ENCODE assay signal across 9 cellular contexts in genomic region chr6:135936606-135937005, GRCh38.
DNase-seq lines count a peak whose midpoint lies in the region; ATAC-seq, FAIRE-seq and TF ChIP-seq lines count a peak whose summit lies in the region.
"Had no signal": no experiment of that assay in that cellular context is flagged by ENCODE, and none has a peak within 500 bp of the region (broad histone marks: within the 10 kb centered on the region; RNA-seq: fewer than 3 reads in every experiment).

No MANE protein-coding gene starts in this region.

- TF ChIP-seq EP300 in tibial nerve (IDR thresholded peaks at IDR 0.05): no peak

- H3K27me3 ChIP-seq in tibial nerve (no peaks in the 10 kb centered on the region), spleen (replicated peaks in 1 of 7) (no peaks in the 10 kb centered on the region)
- H3K27me3 ChIP-seq: right lobe of liver had no signal

- H3K9me3 ChIP-seq in tibial nerve (no peaks in the 10 kb centered on the region), spleen (no peaks in the 10 kb centered on the region)
- H3K9me3 ChIP-seq: right lobe of liver had no signal

- H3K4me1 ChIP-seq in tibial nerve: peaks cover 0 to 31% (median 0%) of the 10 kb centered on the region in 4 donors
- no peaks in the 10 kb centered on the region for H3K4me1 ChIP-seq in spleen

- TF ChIP-seq CTCF in foreskin fibroblast (IDR thresholded peaks at IDR 0.05; ENCODE audit: low read depth, low read length): no peak
- TF ChIP-seq CTCF in tibial nerve (IDR thresholded peaks at IDR 0.05): no peak
- no peak for TF ChIP-seq CTCF in spleen (IDR thresholded peaks at IDR 0.05 in 8 of 11, conservative IDR thresholded peaks at IDR 0.05 in 3 of 11)

- peak; percentile 75 for FAIRE-seq in H54 (lab: Jason Lieb, UNC)

- H3K4me3 ChIP-seq in foreskin fibroblast (ENCODE audit: low read depth in 1 of 2, low read length in 2 of 2): no peak overlapping the region
- no peak overlapping the region for H3K4me3 ChIP-seq in tibial nerve
- no peak overlapping the region for H3K4me3 ChIP-seq in spleen
- H3K4me3 ChIP-seq: right lobe of liver had no signal

- H3K27ac ChIP-seq in tibial nerve (peak overlapping the region in 3 of 4 donors; percentile 52 to 63 (median 60)), spleen (no peak overlapping the region)
- H3K27ac ChIP-seq: right lobe of liver had no signal

- 33 to 67% methylated on average over 1 of the region's 1 CpG for WGBS in tibial nerve, 2 donors
- WGBS in spleen, 5 donors: 62 to 100% (median 87%) methylated on average over 1 of the region's 1 CpG

- ATAC-seq in SK-N-SH treated with all-trans-retinoic acid at 6 μM for 48 hours: peak; percentile 91
- ATAC-seq in HG02678 (IDR thresholded peaks at IDR 0.05; ENCODE audit: unreplicated experiment): no peak
- ATAC-seq: stimulated activated memory B cell treated with anti-CD40 and anti-IgM and Interleukin-4, amounts not matched to agents 10 μg/mL and 1 μg/mL and 100 μg/mL, for 72 hours had no signal

- DNase-seq in H54 (ENCODE audit: insufficient read length, low spot score): peak; percentile 6
- DNase-seq in foreskin fibroblast: peak; percentile 93 to 97
- DNase-seq in tibial nerve (ENCODE audit: low spot score in 2 of 2): no peak
- DNase-seq in mesenteric fat pad (ENCODE audit: low spot score): no peak
- no peak for DNase-seq in spleen
- DNase-seq: right lobe of liver had no signal

- H3K36me3 ChIP-seq in tibial nerve (no peaks in the 10 kb centered on the region), spleen (no peaks in the 10 kb centered on the region)
- H3K36me3 ChIP-seq: right lobe of liver had no signal

- intact Hi-C loops in spleen (cut with DNase I; ENCODE audit: low total_unique reads): no loop called here

- TF ChIP-seq POLR2A in H54 (IDR thresholded peaks at IDR 0.05; ENCODE audit: low read depth, low read length): no peak
- TF ChIP-seq POLR2A in tibial nerve (IDR thresholded peaks at IDR 0.05): no peak
- TF ChIP-seq POLR2A in spleen (IDR thresholded peaks at IDR 0.05): no peak

TF ChIP-seq in SK-N-SH treated with all-trans-retinoic acid at 6 μM for 48 hours, 23 proteins besides CTCF, POLR2A, EP300 and RAD21:
- TF ChIP-seq CSDC2 (CRISPR knock-in tag; IDR thresholded peaks at IDR 0.05) (no peak), BACH2 (CRISPR knock-in tag; IDR thresholded peaks at IDR 0.05; ENCODE audit: borderline replicate concordance) (no peak), ZFP30 (CRISPR knock-in tag; IDR thresholded peaks at IDR 0.05) (no peak)

Comparison
In these comparisons a context has a peak if more than half of its experiments do, and no peak if none do; other contexts are left out.
1. DNase-seq: peak in H54 (single experiment) and foreskin fibroblast (2 of 2); none in tibial nerve (0 of 2), mesenteric fat pad (single experiment) and spleen (single experiment).
2. H3K27ac ChIP-seq: peak in tibial nerve (3 of 4); none in spleen (0 of 8).